Comparison of ENCODE assay signal across 1 cellular context in genomic region chr18:42025974-42026625, GRCh38.
A peak's percentile ranks its signal among the peaks of the same experiment; 100 is the strongest.
TF ChIP-seq lines count a peak whose summit lies in the region.

No MANE protein-coding gene starts in this region.

TF ChIP-seq in GM12878, 131 proteins besides CTCF, POLR2A, EP300 and RAD21 (continued from another document and continues in another):
- peak; percentile 93 for TF ChIP-seq SKIL (IDR thresholded peaks at IDR 0.05; ENCODE audit: low read depth, poor library complexity, severe bottlenecking)
- TF ChIP-seq FOS (IDR thresholded peaks at IDR 0.05; ENCODE audit: borderline replicate concordance, extremely low read depth, insufficient read length) = no peak
- no peak for TF ChIP-seq HSF1 (IDR thresholded peaks at IDR 0.05; ENCODE audit: low read depth, low read length)
- peak; percentile 79 for TF ChIP-seq EED (IDR thresholded peaks at IDR 0.05; ENCODE audit: low read depth)
- TF ChIP-seq NFIC (IDR thresholded peaks at IDR 0.05; ENCODE audit: low read depth, low read length) = peak; percentile 97
- TF ChIP-seq TCF3 (IDR thresholded peaks at IDR 0.05; ENCODE audit: borderline replicate concordance, insufficient read depth, low read depth, low read length) = peak; percentile 39; the same call in 1 of the 2 replicates
- no peak for TF ChIP-seq E2F4 (IDR thresholded peaks at IDR 0.05; ENCODE audit: low read depth, low read length)
- peak; percentile 45 for TF ChIP-seq SMAD1 (IDR thresholded peaks at IDR 0.05; ENCODE audit: low read depth, partially characterized antibody)
- peak; percentile 40 for TF ChIP-seq MEF2B (IDR thresholded peaks at IDR 0.05; ENCODE audit: partially characterized antibody, poor library complexity, severe bottlenecking)
- TF ChIP-seq ZNF217 (IDR thresholded peaks at IDR 0.05) = peak; percentile 97
- peak; percentile 34; the same call in 1 of the 2 replicates for TF ChIP-seq BMI1 (IDR thresholded peaks at IDR 0.05; ENCODE audit: borderline replicate concordance)
- peak; percentile 47 to 78; a peak in 3 of 4 replicates for TF ChIP-seq BHLHE40 (IDR thresholded peaks at IDR 0.05; ENCODE audit: borderline replicate concordance in 1 of 2, low read depth in 2 of 2, low read length in 1 of 2)
- no peak for TF ChIP-seq HDAC2 (IDR thresholded peaks at IDR 0.05)
- peak; percentile 42; the same call in 1 of the 2 replicates for TF ChIP-seq TCF7 (IDR thresholded peaks at IDR 0.05; ENCODE audit: borderline replicate concordance)
- TF ChIP-seq ATF2 (IDR thresholded peaks at IDR 0.05; ENCODE audit: low read length) = peak; percentile 96
- TF ChIP-seq NR2C2 (IDR thresholded peaks at IDR 0.05; ENCODE audit: borderline replicate concordance, control insufficient read depth, insufficient read length, low read depth) = no peak
- peak; percentile 56; the same call in 1 of the 2 replicates for TF ChIP-seq RELB (IDR thresholded peaks at IDR 0.05; ENCODE audit: low read depth)
- TF ChIP-seq IRF4 (IDR thresholded peaks at IDR 0.05; ENCODE audit: low read depth, low read length) = peak; percentile 91
- TF ChIP-seq ATF7 (IDR thresholded peaks at IDR 0.05; ENCODE audit: low read depth) = peak; percentile 86
- no peak for TF ChIP-seq USF1 (IDR thresholded peaks at IDR 0.05; ENCODE audit: borderline replicate concordance, extremely low read length, insufficient read depth, low read depth, low read length)
- TF ChIP-seq MTA2 (IDR thresholded peaks at IDR 0.05; ENCODE audit: low read depth) = peak; percentile 92
- TF ChIP-seq IKZF1 (conservative IDR thresholded peaks at IDR 0.05) = peak; percentile 50; the same call in 1 of the 2 replicates
- TF ChIP-seq MEF2A (IDR thresholded peaks at IDR 0.05; ENCODE audit: insufficient read depth, low read depth, low read length) = peak; percentile 79
- no peak for TF ChIP-seq KLF5 (IDR thresholded peaks at IDR 0.05; ENCODE audit: partially characterized antibody)
- peak; percentile 84 for TF ChIP-seq RUNX3 (IDR thresholded peaks at IDR 0.05; ENCODE audit: low read length)
- peak; percentile 74; the same call in 1 of the 2 replicates for TF ChIP-seq MTA3 (IDR thresholded peaks at IDR 0.05; ENCODE audit: borderline replicate concordance, low read length)
- TF ChIP-seq PAX5 (IDR thresholded peaks at IDR 0.05; ENCODE audit: borderline replicate concordance, low read depth, low read length) = peak; percentile 78; the same call in 1 of the 2 replicates
- TF ChIP-seq ASH2L (IDR thresholded peaks at IDR 0.05; ENCODE audit: borderline replicate concordance, low read depth) = no peak
- no peak for TF ChIP-seq HDAC6 (IDR thresholded peaks at IDR 0.05; ENCODE audit: unreplicated experiment)
- 0 out of 2 replicates have a peak, but pooled peaks have one; percentile 69 for TF ChIP-seq JUND (IDR thresholded peaks at IDR 0.05; ENCODE audit: low read depth, low read length)
- TF ChIP-seq CUX1 (IDR thresholded peaks at IDR 0.05; ENCODE audit: insufficient replicate concordance, low read depth, low read length) = peak; percentile 80
- TF ChIP-seq BACH1 (IDR thresholded peaks at IDR 0.05; ENCODE audit: borderline replicate concordance) = peak; percentile 44; the same call in 1 of the 2 replicates
- TF ChIP-seq ZBTB4 (CRISPR knock-in tag; IDR thresholded peaks at IDR 0.05) = no peak
- peak; percentile 78 for TF ChIP-seq CREM (IDR thresholded peaks at IDR 0.05; ENCODE audit: low read depth)
- peak; percentile 79; the same call in 1 of the 2 replicates for TF ChIP-seq TBL1XR1 (IDR thresholded peaks at IDR 0.05; ENCODE audit: low read depth, low read length)
- TF ChIP-seq SRF (IDR thresholded peaks at IDR 0.05; ENCODE audit: low read depth in 2 of 2, low read length in 2 of 2) = 0 out of 4 replicates have a peak, but pooled peaks of 1 of the 2 experiments have one; percentile 17
- no peak for TF ChIP-seq ZBTB11 (CRISPR knock-in tag; IDR thresholded peaks at IDR 0.05)
- TF ChIP-seq FOXM1 (IDR thresholded peaks at IDR 0.05; ENCODE audit: low read depth, low read length) = peak; percentile 97
